In the genomic region with DNA sequence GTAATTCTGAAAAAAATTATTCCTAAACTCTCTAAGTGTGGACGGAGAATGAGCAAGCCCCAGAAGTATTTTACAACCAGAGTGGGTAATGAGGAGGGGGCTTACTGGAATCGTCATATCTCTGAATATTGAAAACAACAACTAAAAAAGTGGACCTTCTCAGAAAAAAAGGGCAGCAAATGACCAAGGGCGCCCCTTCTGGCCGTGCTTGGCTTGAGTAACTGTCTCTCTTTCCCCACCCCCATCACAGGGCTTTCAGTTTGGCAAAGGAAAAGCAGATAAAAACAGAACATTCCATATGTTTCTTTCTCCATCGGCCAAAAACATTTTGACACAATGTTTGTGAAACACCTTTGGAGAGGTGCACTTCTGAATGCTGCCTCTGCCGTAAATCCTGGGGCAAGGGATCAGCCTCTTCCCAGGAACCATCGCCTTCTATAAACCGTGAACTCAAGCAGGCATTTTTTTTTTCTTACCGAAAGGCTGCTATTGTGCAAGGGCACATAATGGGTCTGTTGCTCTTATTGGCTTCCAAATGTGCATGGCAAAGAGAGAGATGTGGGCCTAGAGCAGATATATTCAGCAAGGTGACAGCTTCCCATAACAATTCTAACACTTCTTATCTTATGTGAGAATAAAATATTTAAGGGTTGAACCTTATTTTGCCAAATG, we compare ENCODE assay signal across 1 cellular context.
TF ChIP-seq lines count a peak whose summit lies in the region.

No MANE protein-coding gene starts in this region.

TF ChIP-seq in GM23338, 12 proteins besides CTCF, POLR2A, EP300 and RAD21 (continued from another document):
- TF ChIP-seq ZNF462 (CRISPR knock-in tag; IDR thresholded peaks at IDR 0.05): no peak
